Comparison of ENCODE assay signal across 18 cellular contexts in the genomic region with DNA sequence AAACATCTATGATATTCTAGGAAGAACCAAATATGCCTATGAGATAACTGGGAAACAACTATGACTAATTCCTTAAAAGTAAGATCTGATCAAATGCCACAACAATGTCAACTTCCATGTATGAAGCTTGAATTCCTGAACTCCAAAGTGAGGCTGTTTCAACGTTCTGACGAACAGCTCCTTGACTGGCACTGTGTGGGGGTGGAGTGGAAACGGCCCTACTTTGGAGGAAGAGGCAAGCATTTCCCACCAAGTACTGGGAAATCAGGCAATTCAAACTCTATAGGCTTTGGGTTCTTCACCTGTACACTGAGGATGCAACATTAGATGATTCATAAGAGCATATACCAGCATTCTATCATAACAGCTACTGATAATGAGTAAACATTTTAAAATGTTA.
"Had no signal": no experiment of that assay in that cellular context is flagged by ENCODE, and none has a peak within 500 bp of the region (broad histone marks: within the 10 kb centered on the region; RNA-seq: fewer than 3 reads in every experiment).

No MANE protein-coding gene starts in this region.

- H3K9me3 ChIP-seq: left lung, mucosa of descending colon, neutrophil had no signal

- H3K9me3 Mint-ChIP-seq: central memory CD8-positive, alpha-beta T cell; natural killer cell; type B pancreatic cell had no signal

- H3K36me3 ChIP-seq: left lung, neutrophil had no signal

- H3K4me2 ChIP-seq: hepatocyte had no signal

- H3K79me2 ChIP-seq: hepatocyte had no signal

- H3K27me3 ChIP-seq: hepatocyte, left lung had no signal

- H3K27ac ChIP-seq: hepatocyte, left lung, neutrophil, SK-N-MC, skin epidermis had no signal

- H2AFZ ChIP-seq: hepatocyte had no signal

- H3K36me3 Mint-ChIP-seq: natural killer cell, type B pancreatic cell had no signal

- DNase-seq: activated CD4-positive, alpha-beta T cell treated with anti-CD3 and anti-CD28 coated beads, Interleukin-2, amount 50 U/mL, for 4 hours; activated CD4-positive, CD25-positive, alpha-beta regulatory T cell treated with anti-CD3 and anti-CD28 coated beads, Interleukin-2, amount 50 U/mL, for 72 hours; activated naive CD4-positive, alpha-beta T cell treated with anti-CD3 and anti-CD28 coated beads for 36 hours; erythroblast; left lung; mucosa of descending colon; natural killer cell; stimulated activated CD4-positive, alpha-beta T cell treated with anti-CD3 and anti-CD28 coated beads, Interleukin-4, amount 100 ng/mL, for 24 hours; stimulated activated naive CD4-positive, alpha-beta T cell treated with Interleukin-2 at 50 U/mL for 16 hours; substantia nigra; T1000 had no signal

- H3K4me3 ChIP-seq: hepatocyte, left lung, mucosa of descending colon, SK-N-MC, skin epidermis had no signal

- ATAC-seq: left lung, mucosa of descending colon, natural killer cell had no signal

- H3K27ac Mint-ChIP-seq: activated naive CD4-positive, alpha-beta T cell treated with anti-CD3 and anti-CD28 coated beads for 36 hours; activated T-helper 2 cell treated with anti-CD3 and anti-CD28 coated beads, Interferon-gamma antibody, Interleukin-2, Interleukin-4, amounts not matched to agents 10 μg/mL and 5 μg/mL and 100 μg/mL, durations not matched to agents 14 hours and 24 hours and 36 hours; natural killer cell; type B pancreatic cell had no signal
